ENCODE assay signal across 21 cellular contexts in the genomic region with DNA sequence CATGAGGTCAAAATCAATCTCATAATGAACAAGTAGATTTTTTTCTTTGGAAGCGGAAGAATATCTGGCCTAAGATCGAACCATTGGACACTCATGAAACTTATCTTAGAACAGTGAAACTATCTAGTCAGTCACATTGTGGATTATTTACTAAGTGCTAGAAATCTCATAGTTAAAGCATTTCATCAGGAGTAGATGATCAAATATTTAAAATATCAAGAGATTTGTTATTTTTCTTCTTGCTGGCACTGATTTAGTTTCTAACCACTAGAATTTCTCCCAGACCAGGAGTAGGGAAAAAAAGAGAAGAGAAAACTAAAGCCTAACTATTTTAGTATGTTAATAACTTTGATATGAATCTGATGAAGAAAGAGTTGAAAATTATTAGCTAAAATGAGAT.
"Had no signal": no experiment of that assay in that cellular context is flagged by ENCODE, and none has a peak within 500 bp of the region (broad histone marks: within the 10 kb centered on the region; RNA-seq: fewer than 3 reads in every experiment).

No MANE protein-coding gene starts in this region.

- H3K4me1 ChIP-seq: adrenal gland, lower lobe of right lung, uterus had no signal

- DNase-seq: activated CD4-positive, alpha-beta T cell treated with anti-CD3 and anti-CD28 coated beads, Interleukin-2, amount 50 U/mL, for 48 hours; activated CD8-positive, alpha-beta memory T cell treated with anti-CD3 and anti-CD28 coated beads, Interleukin-2, amount 10 ng/mL, durations not matched to agents 7 days and 5 days; activated naive CD4-positive, alpha-beta T cell treated with anti-CD3 and anti-CD28 coated beads, Interleukin-2, amount 50 U/mL, for 16 hours; activated T-cell treated with anti-CD3 and anti-CD28 coated beads, Interleukin-2, amount 50 U/mL, for 24 hours; adrenal gland; cortex of kidney; effector memory CD4-positive, alpha-beta T cell; head of caudate nucleus; left cardiac atrium; lower lobe of right lung; midbrain; naive B cell; retina; thyroid gland; uterus had no signal

- H3K9me3 ChIP-seq: adrenal gland, lower lobe of right lung, neutrophil, thyroid gland, uterus had no signal

- H3K36me3 ChIP-seq: adrenal gland, lower lobe of right lung, neutrophil, thyroid gland, uterus had no signal

- H3K27me3 Mint-ChIP-seq: activated T-cell treated with anti-CD3 and anti-CD28 coated beads, Interleukin-2, amount 50 U/mL, for 24 hours; brain had no signal

- H3K27ac Mint-ChIP-seq: activated CD8-positive, alpha-beta memory T cell treated with anti-CD3 and anti-CD28 coated beads, Interleukin-2, amount 10 ng/mL, durations not matched to agents 7 days and 5 days; activated T-cell treated with anti-CD3 and anti-CD28 coated beads, Interleukin-2, amount 50 U/mL, for 24 hours; naive B cell; stimulated activated memory B cell treated with anti-CD40 and anti-IgM and Interleukin-4, amounts not matched to agents 10 μg/mL and 1 μg/mL and 100 μg/mL, for 72 hours; T-helper 1 cell treated with Interleukin-12 subunit alpha and Interleukin-12 subunit beta and Interleukin-4 antibody, amounts not matched to agents 30 μg/mL and 1 μg/mL, for 36 hours had no signal

- H3K27me3 ChIP-seq: adrenal gland, thyroid gland, uterus had no signal

- H3K36me3 Mint-ChIP-seq: activated CD8-positive, alpha-beta memory T cell treated with anti-CD3 and anti-CD28 coated beads, Interleukin-2, amount 10 ng/mL, durations not matched to agents 7 days and 5 days; naive B cell; stimulated activated memory B cell treated with anti-CD40 and anti-IgM and Interleukin-4, amounts not matched to agents 10 μg/mL and 1 μg/mL and 100 μg/mL, for 72 hours had no signal

- H3K9me3 Mint-ChIP-seq: activated T-cell treated with anti-CD3 and anti-CD28 coated beads, Interleukin-2, amount 50 U/mL, for 24 hours; central memory CD8-positive, alpha-beta T cell; stimulated activated memory B cell treated with anti-CD40 and anti-IgM and Interleukin-4, amounts not matched to agents 10 μg/mL and 1 μg/mL and 100 μg/mL, for 72 hours; T-helper 1 cell treated with Interleukin-12 subunit alpha and Interleukin-12 subunit beta and Interleukin-4 antibody, amounts not matched to agents 30 μg/mL and 1 μg/mL, for 36 hours had no signal

- H3K4me3 ChIP-seq: adrenal gland, lower lobe of right lung, thyroid gland, uterus had no signal

- H3K27ac ChIP-seq: adrenal gland, lower lobe of right lung, neutrophil, thyroid gland, uterus, VCaP had no signal

- H3K4me3 Mint-ChIP-seq: activated CD8-positive, alpha-beta memory T cell treated with anti-CD3 and anti-CD28 coated beads, Interleukin-2, amount 10 ng/mL, durations not matched to agents 7 days and 5 days; activated T-cell treated with anti-CD3 and anti-CD28 coated beads, Interleukin-2, amount 50 U/mL, for 24 hours; brain; central memory CD8-positive, alpha-beta T cell; naive B cell; stimulated activated memory B cell treated with anti-CD40 and anti-IgM and Interleukin-4, amounts not matched to agents 10 μg/mL and 1 μg/mL and 100 μg/mL, for 72 hours; T-helper 1 cell treated with Interleukin-12 subunit alpha and Interleukin-12 subunit beta and Interleukin-4 antibody, amounts not matched to agents 30 μg/mL and 1 μg/mL, for 36 hours had no signal

- ATAC-seq: activated CD8-positive, alpha-beta memory T cell treated with anti-CD3 and anti-CD28 coated beads, Interleukin-2, amount 10 ng/mL, durations not matched to agents 7 days and 5 days; left cardiac atrium; lower lobe of right lung; stimulated activated memory B cell treated with anti-CD40 and anti-IgM and Interleukin-4, amounts not matched to agents 10 μg/mL and 1 μg/mL and 100 μg/mL, for 72 hours had no signal
